Comparison of ENCODE assay signal across 2 cellular contexts in genomic region chr11:118528511-118528910, GRCh38.
TF ChIP-seq lines count a peak whose summit lies in the region.

No MANE protein-coding gene starts in this region.

TF ChIP-seq in HEK293, 187 proteins besides CTCF, POLR2A, EP300 and RAD21:
- TF ChIP-seq ZNF48 (tag by site-specific recombination; IDR thresholded peaks at IDR 0.05) (no peak), GLIS1 (tag by site-specific recombination; IDR thresholded peaks at IDR 0.05) (peak; percentile 44; the same call in 1 of the 2 replicates), PRDM10 (tag by site-specific recombination; IDR thresholded peaks at IDR 0.05) (peak; percentile 83), ZIC2 (tag by site-specific recombination; IDR thresholded peaks at IDR 0.05) (peak; percentile 22; the same call in 1 of the 2 replicates), ZNF335 (tag by site-specific recombination; conservative IDR thresholded peaks at IDR 0.05) (peak; percentile 67)

TF ChIP-seq in HepG2, 621 proteins besides CTCF, POLR2A, EP300 and RAD21:
- TF ChIP-seq SNAPC4 (CRISPR knock-in tag; IDR thresholded peaks at IDR 0.05) (no peak), AGO2 (optimal IDR thresholded peaks at IDR 0.05; ENCODE audit: low read depth, low read length) (peak; percentile 56), RFXANK (CRISPR knock-in tag; IDR thresholded peaks at IDR 0.05) (no peak), PCBP2 (optimal IDR thresholded peaks at IDR 0.05; ENCODE audit: low read depth, low read length, poor library complexity, severe bottlenecking) (no peak)
